ENCODE assay signal across 8 cellular contexts in genomic region chr17:66625321-66625767, GRCh38.
A peak's percentile ranks its signal among the peaks of the same experiment; 100 is the strongest.
DNase-seq lines count a peak whose midpoint lies in the region; ATAC-seq and TF ChIP-seq lines count a peak whose summit lies in the region.

No MANE protein-coding gene starts in this region.

- H3K27me3 ChIP-seq in adrenal gland: no peaks in the 10 kb centered on the region

- peak; percentile 27 to 68 (median 58) for TF ChIP-seq CTCF in adrenal gland (IDR thresholded peaks at IDR 0.05)

- no peak for TF ChIP-seq POLR2A in adrenal gland (IDR thresholded peaks at IDR 0.05)

- no peak for ATAC-seq in HG02852 (IDR thresholded peaks at IDR 0.05; ENCODE audit: unreplicated experiment)

- peaks cover 0 to 21% of the 10 kb centered on the region in 2 donors for H3K4me1 ChIP-seq in adrenal gland (replicated peaks in 1 of 2)

- DNase-seq in DMS53 treated with DMSO at 0.1 percent for 48 hours (lab: John Stamatoyannopoulos, UW; ENCODE audit: unreplicated experiment): peak; percentile 48
- peak; percentile 45 for DNase-seq in M059J (ENCODE audit: low read depth)
- no peak for DNase-seq in adrenal gland
- DNase-seq in kidney tubule cell (ENCODE audit: low spot score): peak; percentile 50
- no peak for DNase-seq in cortex of kidney (lab: John Stamatoyannopoulos, UW)
- DNase-seq in activated effector memory CD4-positive, alpha-beta T cell treated with anti-CD3 and anti-CD28 coated beads, Interleukin-2, amount 50 U/mL, for 16 hours: no peak
- no peak for DNase-seq in NCI-H128 (lab: John Stamatoyannopoulos, UW; ENCODE audit: unreplicated experiment)

- no peak overlapping the region for H3K4me3 ChIP-seq in adrenal gland

- no peaks in the 10 kb centered on the region for H3K36me3 ChIP-seq in adrenal gland (replicated peaks in 1 of 2)

- intact Hi-C loops in adrenal gland (cut with DNase I): loop anchor here in 1 of 2 donors (10.0 kb wide), 1 partner anchor 371 kb away; no protein-coding TSS in a partner anchor

- no peak overlapping the region for H3K27ac ChIP-seq in adrenal gland

- WGBS in adrenal gland, 4 donors: 46 to 60% (median 50%) methylated on average over 2 of the region's 2 CpGs

- no peaks in the 10 kb centered on the region for H3K9me3 ChIP-seq in adrenal gland (replicated peaks in 1 of 3)

Comparison
In these comparisons a context has a peak if more than half of its experiments do, and no peak if none do; other contexts are left out.
1. DNase-seq: peak in DMS53 treated with DMSO at 0.1 percent for 48 hours (single experiment), M059J (single experiment) and kidney tubule cell (single experiment); none in adrenal gland (0 of 7), cortex of kidney (single experiment), activated effector memory CD4-positive, alpha-beta T cell treated with anti-CD3 and anti-CD28 coated beads, Interleukin-2, amount 50 U/mL, for 16 hours (single experiment) and NCI-H128 (single experiment).